Comparison of ENCODE assay signal across 11 cellular contexts in the genomic region with DNA sequence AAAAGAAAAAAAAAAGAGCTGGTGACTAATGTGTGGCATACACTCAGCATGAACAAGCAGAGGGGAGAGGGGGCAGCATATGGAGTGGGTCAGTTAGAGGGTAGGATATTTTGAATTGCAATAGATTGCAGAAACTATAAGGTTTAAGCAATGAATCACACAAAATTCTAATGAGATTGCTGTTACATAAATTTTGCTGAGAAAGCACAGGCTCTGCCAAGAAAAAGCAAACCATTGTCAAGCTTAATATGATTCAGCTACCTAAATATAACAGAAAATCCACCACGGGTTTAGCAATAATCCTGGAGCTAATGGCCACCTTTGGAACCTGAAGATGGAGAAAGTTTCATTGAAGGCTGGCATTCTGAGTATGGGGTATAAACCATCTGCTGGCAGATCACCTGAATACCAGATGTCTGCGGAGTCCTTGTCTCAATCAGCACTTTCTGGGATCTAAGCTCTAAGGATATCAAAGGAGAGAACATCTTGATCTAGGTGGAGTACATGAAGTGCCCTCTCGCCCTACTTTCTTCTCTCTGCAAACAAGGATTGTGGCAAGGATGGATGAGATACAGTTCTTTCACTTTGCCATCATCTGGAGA. TPM values are rescaled to one million over a fixed set of nuclear protein-coding genes. Genes with fewer than 3 reads are reported as not detected.
DNase-seq lines count a peak whose midpoint lies in the region; ATAC-seq, FAIRE-seq and TF ChIP-seq lines count a peak whose summit lies in the region.
"Had no signal": no experiment of that assay in that cellular context is flagged by ENCODE, and none has a peak within 500 bp of the region (broad histone marks: within the 10 kb centered on the region; RNA-seq: fewer than 3 reads in every experiment).

No MANE protein-coding gene starts in this region.

- peaks cover 8% of the 10 kb centered on the region for H3K36me3 ChIP-seq in astrocyte (ENCODE audit: insufficient read depth, low read length)
- H3K36me3 ChIP-seq in thoracic aorta = peaks cover 5% of the 10 kb centered on the region

- H3K36me3 Mint-ChIP-seq in activated T-cell treated with anti-CD3 and anti-CD28 coated beads, Interleukin-2, amount 50 U/mL, for 72 hours (ENCODE audit: insufficient read depth in 2 of 2) = peaks cover 3 to 14% of the 10 kb centered on the region in 2 donors
- peaks cover 29% of the 10 kb centered on the region for H3K36me3 Mint-ChIP-seq in astrocyte (ENCODE audit: low read depth, unreplicated experiment)
- H3K36me3 Mint-ChIP-seq in T-helper 2 cell treated with Interferon-gamma antibody and Interleukin-4, amounts not matched to agents 5 μg/mL and 100 μg/mL, for 36 hours (ENCODE audit: low read depth) = peaks cover 19% of the 10 kb centered on the region

- H3K9me3 Mint-ChIP-seq in activated T-cell treated with anti-CD3 and anti-CD28 coated beads, Interleukin-2, amount 50 U/mL, for 72 hours = no peaks in the 10 kb centered on the region
- H3K9me3 Mint-ChIP-seq in astrocyte (ENCODE audit: unreplicated experiment) = no peaks in the 10 kb centered on the region
- H3K9me3 Mint-ChIP-seq in T-helper 2 cell treated with Interferon-gamma antibody and Interleukin-4, amounts not matched to agents 5 μg/mL and 100 μg/mL, for 36 hours = no peaks in the 10 kb centered on the region
- H3K9me3 Mint-ChIP-seq: central memory CD8-positive, alpha-beta T cell had no signal

- H3K27ac ChIP-seq in astrocyte (ENCODE audit: low read depth, low read length) = peak overlapping the region; percentile 82
- peak overlapping the region; percentile 71 to 84 for H3K27ac ChIP-seq in thoracic aorta

- peaks cover 27% of the 10 kb centered on the region for H3K4me1 Mint-ChIP-seq in activated T-cell treated with anti-CD3 and anti-CD28 coated beads, Interleukin-2, amount 50 U/mL, for 72 hours (ENCODE audit: low read depth)
- peaks cover 20% of the 10 kb centered on the region for H3K4me1 Mint-ChIP-seq in astrocyte (ENCODE audit: low read depth, unreplicated experiment)
- peaks cover 10% of the 10 kb centered on the region for H3K4me1 Mint-ChIP-seq in T-helper 2 cell treated with Interferon-gamma antibody and Interleukin-4, amounts not matched to agents 5 μg/mL and 100 μg/mL, for 36 hours (ENCODE audit: low read depth)

- no peak overlapping the region for H3K9ac ChIP-seq in astrocyte (ENCODE audit: low read length)

- H3K4me1 ChIP-seq in astrocyte (ENCODE audit: insufficient read depth, low read length) (peaks cover 14% of the 10 kb centered on the region), thoracic aorta (ENCODE audit: control insufficient read depth in 1 of 2, low read depth in 2 of 2) (peaks cover 15 to 31% of the 10 kb centered on the region in 2 donors)

- H4K20me1 ChIP-seq in astrocyte (ENCODE audit: insufficient read depth, low read length) = no peaks in the 10 kb centered on the region

- H3K27me3 ChIP-seq in astrocyte (ENCODE audit: insufficient read depth, low read length) (no peaks in the 10 kb centered on the region), thoracic aorta (replicated peaks; ENCODE audit: insufficient read depth) (no peaks in the 10 kb centered on the region)
- H3K27me3 ChIP-seq: BLaER1 treated with 17β-estradiol and CSF1 and Interleukin-3, amounts not matched to agents 10 nM and 100 nM had no signal

- H3K9me3 ChIP-seq in astrocyte (ENCODE audit: insufficient read depth, low read depth, low read length) (no peaks in the 10 kb centered on the region), thoracic aorta (no peaks in the 10 kb centered on the region)
- H3K9me3 ChIP-seq: BLaER1 treated with 17β-estradiol and CSF1 and Interleukin-3, amounts not matched to agents 10 nM and 100 nM had no signal

- FAIRE-seq in astrocyte (lab: Jason Lieb, UNC) = no peak

- no peaks in the 10 kb centered on the region for H3K27me3 Mint-ChIP-seq in activated T-cell treated with anti-CD3 and anti-CD28 coated beads, Interleukin-2, amount 50 U/mL, for 72 hours (ENCODE audit: low read depth)
- no peaks in the 10 kb centered on the region for H3K27me3 Mint-ChIP-seq in astrocyte (ENCODE audit: low read depth, unreplicated experiment)
- H3K27me3 Mint-ChIP-seq in T-helper 2 cell treated with Interferon-gamma antibody and Interleukin-4, amounts not matched to agents 5 μg/mL and 100 μg/mL, for 36 hours (ENCODE audit: low read depth) = no peaks in the 10 kb centered on the region
- H3K27me3 Mint-ChIP-seq: central memory CD8-positive, alpha-beta T cell had no signal

- peak overlapping the region; percentile 71 for H3K4me2 ChIP-seq in astrocyte (ENCODE audit: low read length)

- no peak overlapping the region for H3K4me3 ChIP-seq in astrocyte (ENCODE audit: insufficient read depth, low read depth, low read length)
- no peak overlapping the region for H3K4me3 ChIP-seq in thoracic aorta
- H3K4me3 ChIP-seq: BLaER1 treated with 17β-estradiol and CSF1 and Interleukin-3, amounts not matched to agents 10 nM and 100 nM had no signal

- H3K27ac Mint-ChIP-seq in activated T-cell treated with anti-CD3 and anti-CD28 coated beads, Interleukin-2, amount 50 U/mL, for 72 hours = peak overlapping the region; percentile 79
- peak overlapping the region; percentile 21 for H3K27ac Mint-ChIP-seq in astrocyte (ENCODE audit: unreplicated experiment)
- H3K27ac Mint-ChIP-seq in T-helper 2 cell treated with Interferon-gamma antibody and Interleukin-4, amounts not matched to agents 5 μg/mL and 100 μg/mL, for 36 hours = no peak overlapping the region

- no peak for TF ChIP-seq CTCF in astrocyte (IDR thresholded peaks at IDR 0.05; ENCODE audit: insufficient read depth, low read depth, low read length)
- no peak for TF ChIP-seq CTCF in thoracic aorta (IDR thresholded peaks at IDR 0.05)

- no peak overlapping the region for H2AFZ ChIP-seq in astrocyte (ENCODE audit: low read depth, low read length)

- no peak overlapping the region for H3K4me3 Mint-ChIP-seq in activated T-cell treated with anti-CD3 and anti-CD28 coated beads, Interleukin-2, amount 50 U/mL, for 72 hours
- H3K4me3 Mint-ChIP-seq in astrocyte (ENCODE audit: unreplicated experiment) = no peak overlapping the region
- no peak overlapping the region for H3K4me3 Mint-ChIP-seq in T-helper 2 cell treated with Interferon-gamma antibody and Interleukin-4, amounts not matched to agents 5 μg/mL and 100 μg/mL, for 36 hours
- H3K4me3 Mint-ChIP-seq: central memory CD8-positive, alpha-beta T cell had no signal

- DNase-seq in activated T-cell treated with anti-CD3 and anti-CD28 coated beads, Interleukin-2, amount 50 U/mL, for 72 hours = no peak
- DNase-seq in activated T-cell treated with anti-CD3 and anti-CD28 coated beads, Interleukin-2, amount 50 U/mL, for 1 hour = no peak
- DNase-seq in astrocyte (ENCODE audit: low read depth) = peak; percentile 95
- peak; percentile 96 for DNase-seq in iris pigment epithelial cell (ENCODE audit: low read depth)
- no peak for DNase-seq in thoracic aorta (ENCODE audit: low spot score)
- no peak for DNase-seq in T-helper 2 cell treated with Interferon-gamma antibody and Interleukin-4, amounts not matched to agents 5 μg/mL and 100 μg/mL, for 36 hours (ENCODE audit: low spot score)
- DNase-seq in central memory CD4-positive, alpha-beta T cell = no peak
- DNase-seq: NCI-H1417 had no signal

- no peaks in the 10 kb centered on the region for H3K79me2 ChIP-seq in astrocyte (ENCODE audit: insufficient read depth, low read length)

- no peak for ATAC-seq in activated T-cell treated with anti-CD3 and anti-CD28 coated beads, Interleukin-2, amount 50 U/mL, for 72 hours (replicated peaks in 1 of 2)
- ATAC-seq in thoracic aorta (ENCODE audit: insufficient number of reproducible peaks, low FRiP score, low read depth) (no peak), HG02938 (IDR thresholded peaks at IDR 0.05; ENCODE audit: unreplicated experiment) (no peak)

RNA-seq across cellular contexts. Expression of a gene that starts 30.3 kb away (rescaled TPM):
- total RNA-seq in activated T-cell treated with anti-CD3 and anti-CD28 coated beads, Interleukin-2, amount 50 U/mL, for 72 hours = not detected
- total RNA-seq in astrocyte (0.70 and 0.86 TPM in 2 replicates), thoracic aorta (10 to 100 TPM; 19.4 to 37.0 TPM)

RNA-seq across cellular contexts. Expression of a gene that starts 59.2 kb away (rescaled TPM):
- 10 to 100 TPM; 70.2 to 84.6 TPM for total RNA-seq in activated T-cell treated with anti-CD3 and anti-CD28 coated beads, Interleukin-2, amount 50 U/mL, for 72 hours
- total RNA-seq in astrocyte (53.4 and 56.8 TPM in 2 replicates), thoracic aorta (10 to 100 TPM; 78.5 to 78.9 TPM)

Comparison
In these comparisons a context has a peak if more than half of its experiments do, and no peak if none do; other contexts are left out.
1. DNase-seq: peak in astrocyte (single experiment) and iris pigment epithelial cell (single experiment); none in activated T-cell treated with anti-CD3 and anti-CD28 coated beads, Interleukin-2, amount 50 U/mL, for 72 hours (0 of 2), activated T-cell treated with anti-CD3 and anti-CD28 coated beads, Interleukin-2, amount 50 U/mL, for 1 hour (single experiment), thoracic aorta (single experiment), T-helper 2 cell treated with Interferon-gamma antibody and Interleukin-4, amounts not matched to agents 5 μg/mL and 100 μg/mL, for 36 hours (single experiment) and central memory CD4-positive, alpha-beta T cell (single experiment).
2. RNA of a gene that starts 30.3 kb away (total RNA-seq): 19.4 to 37.0 TPM in thoracic aorta; 0.70 to 0.86 TPM in astrocyte and not detected in activated T-cell treated with anti-CD3 and anti-CD28 coated beads, Interleukin-2, amount 50 U/mL, for 72 hours; every median in the first group is over 10 times any median in the second.